Comparison of ENCODE assay signal across 35 cellular contexts in genomic region chr7:69527706-69528105, GRCh38.
"Had no signal": no experiment of that assay in that cellular context is flagged by ENCODE, and none has a peak within 500 bp of the region (broad histone marks: within the 10 kb centered on the region; RNA-seq: fewer than 3 reads in every experiment).

No MANE protein-coding gene starts in this region.

- H3K27me3 ChIP-seq: MG63 had no signal

- H3K36me3 ChIP-seq: MG63 had no signal

- H3K4me2 ChIP-seq: KMS-11 had no signal

- DNase-seq: Karpas-422, Kasumi-1, MG63, MM.1S, MV-4-11, NCI-H1048, NCI-H1092, NCI-H1092 treated with DMSO at 0.1 percent for 48 hours, NCI-H1105, NCI-H1105 treated with DMSO at 0.1 percent for 48 hours, NCI-H1417, NCI-H1417 treated with DMSO at 0.1 percent for 48 hours, NCI-H1436, NCI-H1436 treated with DMSO at 0.1 percent for 48 hours, NCI-H146, NCI-H1694, NCI-H1694 treated with DMSO at 0.1 percent for 48 hours, NCI-H187, NCI-H187 treated with DMSO at 0.1 percent for 48 hours, NCI-H1930, NCI-H2029, NCI-H2029 treated with DMSO at 0.1 percent for 48 hours, NCI-H2081, NCI-H2081 treated with DMSO at 0.1 percent for 48 hours, NCI-H2107, NCI-H2171, NCI-H2171 treated with DMSO at 0.1 percent for 48 hours, NCI-H2227 treated with DMSO at 0.1 percent for 48 hours, NCI-H226, NCI-H345, NCI-H446, NCI-H446 treated with DMSO at 0.1 percent for 48 hours, NCI-H510A, NCI-H510A treated with DMSO at 0.1 percent for 48 hours had no signal

- H3K9ac ChIP-seq: KMS-11 had no signal

- H3K9me3 ChIP-seq: MG63 had no signal

- H3K4me3 ChIP-seq: MG63 had no signal

- H3K27ac ChIP-seq: KMS-11 had no signal
